In the genomic region with DNA sequence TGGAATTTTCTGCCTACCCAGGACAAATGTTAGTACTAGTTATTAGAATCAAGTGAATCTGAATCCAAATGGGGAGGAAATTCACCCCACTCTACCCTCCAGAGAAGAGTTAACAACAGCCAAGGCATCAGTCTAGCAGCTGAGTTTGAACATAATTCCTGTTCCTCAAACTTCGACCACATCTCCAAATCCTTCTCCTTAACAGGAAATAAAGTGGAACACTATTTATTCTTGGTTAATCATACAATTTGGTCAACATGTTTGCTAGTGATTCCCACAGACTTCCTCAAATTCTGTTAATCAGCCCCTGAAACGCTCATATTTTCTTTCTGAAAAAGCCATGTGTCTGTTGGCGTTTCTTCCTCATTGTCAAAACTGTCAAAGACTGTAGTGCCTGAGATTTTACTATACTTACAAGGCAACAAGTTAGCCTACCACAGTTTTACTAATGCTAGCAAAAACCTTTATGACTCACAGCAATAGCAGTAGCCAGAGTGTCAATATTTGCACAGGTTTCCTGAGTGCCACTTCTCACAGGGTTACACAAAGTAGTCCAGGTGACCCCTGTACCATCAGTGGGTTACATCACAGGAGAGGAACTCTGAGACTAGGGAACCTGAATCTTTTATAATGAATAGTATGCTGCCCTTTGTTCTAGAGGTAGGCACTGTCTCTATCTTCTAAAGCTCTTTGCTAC, we compare ENCODE assay signal across 25 cellular contexts.
DNase-seq lines count a peak whose midpoint lies in the region; ATAC-seq and TF ChIP-seq lines count a peak whose summit lies in the region.
"Had no signal": no experiment of that assay in that cellular context is flagged by ENCODE, and none has a peak within 500 bp of the region (broad histone marks: within the 10 kb centered on the region; RNA-seq: fewer than 3 reads in every experiment).

No MANE protein-coding gene starts in this region.

- H3K36me3 ChIP-seq in Caco-2 (ENCODE audit: control insufficient read depth, insufficient read depth, low read length) (no peaks in the 10 kb centered on the region), left lung (no peaks in the 10 kb centered on the region), sigmoid colon (no peaks in the 10 kb centered on the region)
- H3K36me3 ChIP-seq: heart right ventricle, spleen, uterus had no signal

- no peaks in the 10 kb centered on the region for H3K27me3 ChIP-seq in Caco-2 (replicated peaks; ENCODE audit: control insufficient read depth, insufficient read depth, low read length)
- no peaks in the 10 kb centered on the region for H3K27me3 ChIP-seq in left lung
- H3K27me3 ChIP-seq in sigmoid colon = no peaks in the 10 kb centered on the region
- H3K27me3 ChIP-seq: heart right ventricle, spleen, uterus had no signal

- CTCF ChIA-PET in Caco-2 (lab: Charles Lee) = interaction anchor here (0.5 kb wide), 1 partner anchor 15 kb away, joined by 3 read pairs; no protein-coding TSS in a partner anchor
- CTCF ChIA-PET in T-cell (lab: Charles Lee) = no interaction called here

- peak overlapping the region; percentile 59 for H3K4me3 Mint-ChIP-seq in Caco-2 (ENCODE audit: unreplicated experiment)
- no peak overlapping the region for H3K4me3 Mint-ChIP-seq in T-cell
- no peak overlapping the region for H3K4me3 Mint-ChIP-seq in stimulated activated naive B cell treated with anti-CD40 and anti-IgM and Interleukin-4, amounts not matched to agents 10 μg/mL and 1 μg/mL and 100 μg/mL, for 72 hours
- H3K4me3 Mint-ChIP-seq: CD4-positive, CD25-positive, alpha-beta regulatory T cell; T-helper 1 cell treated with Interleukin-12 subunit alpha and Interleukin-12 subunit beta and Interleukin-4 antibody, amounts not matched to agents 30 μg/mL and 1 μg/mL, for 36 hours had no signal

- H3K4me1 Mint-ChIP-seq in Caco-2 (ENCODE audit: low read depth, unreplicated experiment) (peaks cover 44% of the 10 kb centered on the region), T-cell (no peaks in the 10 kb centered on the region)
- H3K4me1 Mint-ChIP-seq in stimulated activated naive B cell treated with anti-CD40 and anti-IgM and Interleukin-4, amounts not matched to agents 10 μg/mL and 1 μg/mL and 100 μg/mL, for 72 hours = no peaks in the 10 kb centered on the region
- H3K4me1 Mint-ChIP-seq: CD4-positive, CD25-positive, alpha-beta regulatory T cell had no signal

- ATAC-seq in left lung = peak; percentile 98
- ATAC-seq in T-cell (replicated peaks in 1 of 4) = no peak
- ATAC-seq in stimulated activated naive B cell treated with anti-CD40 and anti-IgM and Interleukin-4, amounts not matched to agents 10 μg/mL and 1 μg/mL and 100 μg/mL, for 72 hours (replicated peaks) = no peak
- ATAC-seq: heart right ventricle, left cardiac atrium had no signal

- peak; percentile 83 to 88 for DNase-seq in Caco-2
- DNase-seq in NCI-H1105 (lab: John Stamatoyannopoulos, UW) = peak; percentile 11
- DNase-seq in NCI-H774 (lab: John Stamatoyannopoulos, UW) = peak; percentile 84
- peak in 1 of 2 donors; percentile 40 for DNase-seq in left lung
- no peak for DNase-seq in T-cell
- DNase-seq in sigmoid colon = no peak
- DNase-seq in SW 1271 (lab: John Stamatoyannopoulos, UW) = no peak
- DNase-seq in stimulated activated naive B cell treated with anti-CD40 and anti-IgM and Interleukin-4, amounts not matched to agents 10 μg/mL and 1 μg/mL and 100 μg/mL, for 72 hours = no peak
- DNase-seq: activated CD4-positive, alpha-beta T cell treated with anti-CD3 and anti-CD28 coated beads for 1 hour; activated naive CD4-positive, alpha-beta T cell treated with anti-CD3 and anti-CD28 coated beads, Interleukin-2, amount 50 U/mL, for 16 hours; CD4-positive, CD25-positive, alpha-beta regulatory T cell; dermis blood vessel endothelial cell; GDM1; H7; heart right ventricle; IMR-90; left cardiac atrium; MV-4-11; NCI-H526 treated with DMSO at 0.1 percent for 48 hours; RPMI8226; spleen; stimulated activated naive CD4-positive, alpha-beta T cell; uterus had no signal

- H3K9me3 ChIP-seq in Caco-2 = no peaks in the 10 kb centered on the region
- H3K9me3 ChIP-seq in left lung = no peaks in the 10 kb centered on the region
- peaks cover 0 to 4% (median 0%) of the 10 kb centered on the region in 4 donors for H3K9me3 ChIP-seq in sigmoid colon
- H3K9me3 ChIP-seq: uterus had no signal

- WGBS in sigmoid colon, 2 donors = 4 to 20% methylated on average over 3 of the region's 3 CpGs

- POLR2A ChIA-PET in Caco-2 (lab: Charles Lee) = no interaction called here
- POLR2A ChIA-PET in T-cell (lab: Charles Lee) = no interaction called here

- H3K36me3 Mint-ChIP-seq in Caco-2 (ENCODE audit: insufficient read depth, unreplicated experiment) = no peaks in the 10 kb centered on the region
- H3K36me3 Mint-ChIP-seq in T-cell = no peaks in the 10 kb centered on the region
- no peaks in the 10 kb centered on the region for H3K36me3 Mint-ChIP-seq in stimulated activated naive B cell treated with anti-CD40 and anti-IgM and Interleukin-4, amounts not matched to agents 10 μg/mL and 1 μg/mL and 100 μg/mL, for 72 hours
- H3K36me3 Mint-ChIP-seq: CD4-positive, CD25-positive, alpha-beta regulatory T cell had no signal

- peaks cover 10% of the 10 kb centered on the region for H3K9me3 Mint-ChIP-seq in Caco-2 (ENCODE audit: unreplicated experiment)
- H3K9me3 Mint-ChIP-seq in T-cell = peaks cover 0 to 4% (median 0%) of the 10 kb centered on the region in 3 donors
- no peaks in the 10 kb centered on the region for H3K9me3 Mint-ChIP-seq in stimulated activated naive B cell treated with anti-CD40 and anti-IgM and Interleukin-4, amounts not matched to agents 10 μg/mL and 1 μg/mL and 100 μg/mL, for 72 hours
- H3K9me3 Mint-ChIP-seq: T-helper 1 cell treated with Interleukin-12 subunit alpha and Interleukin-12 subunit beta and Interleukin-4 antibody, amounts not matched to agents 30 μg/mL and 1 μg/mL, for 36 hours had no signal

- TF ChIP-seq EP300 in sigmoid colon (IDR thresholded peaks at IDR 0.05) = no peak

- TSS peak; percentile 77 for BruUV-seq in Caco-2 (replicated peaks; lab: Mats Ljungman, UMichigan)

- no peak overlapping the region for H3K4me3 ChIP-seq in Caco-2 (ENCODE audit: low read depth, low read length)
- H3K4me3 ChIP-seq in left lung = no peak overlapping the region
- no peak overlapping the region for H3K4me3 ChIP-seq in sigmoid colon
- H3K4me3 ChIP-seq: heart right ventricle, spleen, uterus had no signal

- no peak for TF ChIP-seq POLR2A in sigmoid colon (IDR thresholded peaks at IDR 0.05)

- peaks cover 58% of the 10 kb centered on the region for H3K4me1 ChIP-seq in Caco-2
- H3K4me1 ChIP-seq in left lung = peaks cover 0 to 5% of the 10 kb centered on the region in 2 donors
- no peaks in the 10 kb centered on the region for H3K4me1 ChIP-seq in sigmoid colon
- H3K4me1 ChIP-seq: heart right ventricle, parathyroid adenoma, spleen, uterus had no signal

- no peaks in the 10 kb centered on the region for H3K27me3 Mint-ChIP-seq in Caco-2 (ENCODE audit: insufficient read depth, unreplicated experiment)
- H3K27me3 Mint-ChIP-seq in T-cell = no peaks in the 10 kb centered on the region
- peaks cover 0 to 3% of the 10 kb centered on the region in 2 donors for H3K27me3 Mint-ChIP-seq in stimulated activated naive B cell treated with anti-CD40 and anti-IgM and Interleukin-4, amounts not matched to agents 10 μg/mL and 1 μg/mL and 100 μg/mL, for 72 hours
- H3K27me3 Mint-ChIP-seq: CD4-positive, CD25-positive, alpha-beta regulatory T cell had no signal

- TF ChIP-seq CTCF in Caco-2 (IDR thresholded peaks at IDR 0.05; ENCODE audit: insufficient read depth in 1 of 2, low read depth in 1 of 2, low read length in 1 of 2, severe bottlenecking in 1 of 2, unreplicated experiment in 1 of 2) (no peak), left lung (IDR thresholded peaks at IDR 0.05) (no peak), sigmoid colon (IDR thresholded peaks at IDR 0.05) (no peak)

- H3K27ac ChIP-seq in left lung (peak overlapping the region in 1 of 2 donors; percentile 30), sigmoid colon (no peak overlapping the region)
- H3K27ac ChIP-seq: heart right ventricle, parathyroid adenoma, spleen, uterus had no signal

- H3K27ac Mint-ChIP-seq in Caco-2 (ENCODE audit: unreplicated experiment) (peak overlapping the region; percentile 80), T-cell (no peak overlapping the region)
- no peak overlapping the region for H3K27ac Mint-ChIP-seq in stimulated activated naive B cell treated with anti-CD40 and anti-IgM and Interleukin-4, amounts not matched to agents 10 μg/mL and 1 μg/mL and 100 μg/mL, for 72 hours
- H3K27ac Mint-ChIP-seq: CD4-positive, CD25-positive, alpha-beta regulatory T cell; T-helper 1 cell treated with Interleukin-12 subunit alpha and Interleukin-12 subunit beta and Interleukin-4 antibody, amounts not matched to agents 30 μg/mL and 1 μg/mL, for 36 hours had no signal

- intact Hi-C loops in Caco-2 (cut with micrococcal nuclease; ENCODE audit: unreplicated experiment) (loop anchor here (1.0 to 10.0 kb wide), 7 partner anchors 8 to 368 kb away; a partner anchor contains a TSS), left lung (cut with DNase I) (no loop called here), sigmoid colon (cut with DNase I) (no loop called here)

Comparison
In these comparisons a context has a peak if more than half of its experiments do, and no peak if none do; other contexts are left out.
1. DNase-seq: peak in Caco-2 (2 of 2), NCI-H1105 (single experiment) and NCI-H774 (single experiment); none in T-cell (0 of 34), sigmoid colon (single experiment), SW 1271 (0 of 2) and stimulated activated naive B cell treated with anti-CD40 and anti-IgM and Interleukin-4, amounts not matched to agents 10 μg/mL and 1 μg/mL and 100 μg/mL, for 72 hours (single experiment).